ENCODE assay signal across 1 cellular context in genomic region chr5:72649449-72649848, GRCh38.
TF ChIP-seq lines count a peak whose summit lies in the region.

No MANE protein-coding gene starts in this region.

TF ChIP-seq in GM23338, 12 proteins besides CTCF, POLR2A, EP300 and RAD21 (continued from another document):
- no peak for TF ChIP-seq ZNF462 (CRISPR knock-in tag; IDR thresholded peaks at IDR 0.05)
- TF ChIP-seq EZH2 (IDR thresholded peaks at IDR 0.05; ENCODE audit: low read depth, unreplicated experiment): no peak
- TF ChIP-seq ZNF114 (CRISPR knock-in tag; IDR thresholded peaks at IDR 0.05): no peak
- TF ChIP-seq ETS1 (IDR thresholded peaks at IDR 0.05): no peak
- TF ChIP-seq POLR2AphosphoS5 (IDR thresholded peaks at IDR 0.05; ENCODE audit: low read depth): no peak
- TF ChIP-seq NANOG (IDR thresholded peaks at IDR 0.05; ENCODE audit: borderline replicate concordance): no peak
TF ChIP-seq in GM23338: peak in this region for 0.
